Comparison of ENCODE assay signal across 16 cellular contexts in genomic region chr10:63799511-63799910, GRCh38.
DNase-seq lines count a peak whose midpoint lies in the region; TF ChIP-seq lines count a peak whose summit lies in the region.
"Had no signal": no experiment of that assay in that cellular context is flagged by ENCODE, and none has a peak within 500 bp of the region (broad histone marks: within the 10 kb centered on the region; RNA-seq: fewer than 3 reads in every experiment).

No MANE protein-coding gene starts in this region.

- WGBS in mesendoderm (ENCODE audit: extremely low coverage, insufficient coverage, low lambda C conversion rate) = no CpG with 5 or more reads among the region's 6 CpGs

- H3K4me1 Mint-ChIP-seq in osteocyte (ENCODE audit: unreplicated experiment) = peaks cover 48% of the 10 kb centered on the region

- no peak overlapping the region for H3K18ac ChIP-seq in mesendoderm (ENCODE audit: low read length)

- no peak overlapping the region for H2BK15ac ChIP-seq in mesendoderm (replicated peaks; ENCODE audit: low read depth)

- no peaks in the 10 kb centered on the region for H3K9me3 Mint-ChIP-seq in osteocyte (ENCODE audit: unreplicated experiment)

- no peaks in the 10 kb centered on the region for H3K36me3 Mint-ChIP-seq in osteocyte (ENCODE audit: unreplicated experiment)

- H4K8ac ChIP-seq in mesendoderm (ENCODE audit: low read depth, low read length) = no peak overlapping the region

- H3K36me3 ChIP-seq in ACC112 (ENCODE audit: insufficient read depth, low read length) (no peaks in the 10 kb centered on the region), fibroblast of lung (ENCODE audit: control insufficient read depth, insufficient read depth, low read length) (no peaks in the 10 kb centered on the region), mesendoderm (ENCODE audit: control insufficient read depth, insufficient read depth, low read length) (no peaks in the 10 kb centered on the region)
- H3K36me3 ChIP-seq in effector memory CD4-positive, alpha-beta T cell (ENCODE audit: control insufficient read depth, insufficient read depth, low read length) = no peaks in the 10 kb centered on the region
- H3K36me3 ChIP-seq: WERI-Rb-1 had no signal

- no peak overlapping the region for H3K23ac ChIP-seq in mesendoderm (ENCODE audit: low read length)

- no peaks in the 10 kb centered on the region for H3K79me2 ChIP-seq in ACC112 (ENCODE audit: control insufficient read depth, insufficient read depth, low read length, unreplicated experiment)
- no peaks in the 10 kb centered on the region for H3K79me2 ChIP-seq in fibroblast of lung (ENCODE audit: control insufficient read depth, insufficient read depth, low read length)
- H3K79me2 ChIP-seq in mesendoderm (ENCODE audit: control insufficient read depth, insufficient read depth, low read length) = no peaks in the 10 kb centered on the region

- H3K4me2 ChIP-seq in fibroblast of lung (ENCODE audit: extremely low read depth, insufficient read depth, low read length) (peak overlapping the region; percentile 46), mesendoderm (ENCODE audit: low read length) (no peak overlapping the region)

- H2AFZ ChIP-seq in ACC112 (ENCODE audit: low read length, unreplicated experiment) = peak overlapping the region; percentile 80
- no peak overlapping the region for H2AFZ ChIP-seq in fibroblast of lung (ENCODE audit: low read length)

- H3K79me1 ChIP-seq in mesendoderm (ENCODE audit: low read length) = no peaks in the 10 kb centered on the region

- no peak overlapping the region for H3K56ac ChIP-seq in mesendoderm (ENCODE audit: low read length)

- no peak overlapping the region for H4K5ac ChIP-seq in mesendoderm (ENCODE audit: low read length)

- H3K27me3 Mint-ChIP-seq in osteocyte (ENCODE audit: unreplicated experiment) = no peaks in the 10 kb centered on the region

- TF ChIP-seq CTCF in VCaP (conservative IDR thresholded peaks at IDR 0.05) (no peak), fibroblast of lung (conservative IDR thresholded peaks at IDR 0.05 in 1 of 2, IDR thresholded peaks at IDR 0.05 in 1 of 2; ENCODE audit: low read depth in 1 of 2, low read length in 2 of 2) (no peak), osteocyte (IDR thresholded peaks at IDR 0.05) (no peak)

- H3K27me3 ChIP-seq in ACC112 (ENCODE audit: insufficient read depth, low read length) (no peaks in the 10 kb centered on the region), fibroblast of lung (ENCODE audit: control insufficient read depth, insufficient read depth, low read length) (peaks cover 5% of the 10 kb centered on the region), mesendoderm (ENCODE audit: insufficient read depth, low read length, poor library complexity) (no peaks in the 10 kb centered on the region)
- no peaks in the 10 kb centered on the region for H3K27me3 ChIP-seq in effector memory CD4-positive, alpha-beta T cell (replicated peaks; ENCODE audit: control insufficient read depth, insufficient read depth, low read length, poor library complexity, severe bottlenecking)
- H3K27me3 ChIP-seq: testis had no signal

- H3K27ac Mint-ChIP-seq in osteocyte (ENCODE audit: unreplicated experiment) = peak overlapping the region; percentile 89

- peak overlapping the region; percentile 31; the same call in 1 of the 2 replicates for H3K4me3 ChIP-seq in ACC112 (ENCODE audit: low read depth, low read length)
- no peak overlapping the region for H3K4me3 ChIP-seq in fibroblast of lung (replicated peaks in 1 of 4; ENCODE audit: control extremely low read depth in 1 of 4, insufficient read depth in 1 of 4, low read depth in 3 of 4, low read length in 4 of 4)
- no peak overlapping the region for H3K4me3 ChIP-seq in mesendoderm (ENCODE audit: low read length)
- H3K4me3 ChIP-seq in effector memory CD4-positive, alpha-beta T cell (ENCODE audit: insufficient read depth, low read depth, low read length, poor library complexity, severe bottlenecking) = no peak overlapping the region

- no peak overlapping the region for H2BK5ac ChIP-seq in mesendoderm (ENCODE audit: low read length)

- H3K4me3 Mint-ChIP-seq in osteocyte (ENCODE audit: unreplicated experiment) = peak overlapping the region; percentile 38

- H3K9ac ChIP-seq in fibroblast of lung (ENCODE audit: insufficient read depth, low read length) (no peak overlapping the region), mesendoderm (ENCODE audit: low read length) (no peak overlapping the region)

- TF ChIP-seq POLR2A in erythroblast (IDR thresholded peaks at IDR 0.05; ENCODE audit: low read length) = no peak

- no peak overlapping the region for H3K4ac ChIP-seq in mesendoderm (ENCODE audit: low read depth, low read length)

- H4K20me1 ChIP-seq in fibroblast of lung (ENCODE audit: control insufficient read depth, extremely low read depth, insufficient read depth, low read length) = no peaks in the 10 kb centered on the region

- H3K4me1 ChIP-seq in ACC112 (ENCODE audit: control insufficient read depth, insufficient read depth, low read length, unreplicated experiment) (peaks cover 17% of the 10 kb centered on the region), fibroblast of lung (ENCODE audit: control insufficient read depth, extremely low read depth, insufficient read depth, low read length) (no peaks in the 10 kb centered on the region), mesendoderm (ENCODE audit: control insufficient read depth, low read depth, low read length) (peaks cover 5% of the 10 kb centered on the region)
- no peaks in the 10 kb centered on the region for H3K4me1 ChIP-seq in effector memory CD4-positive, alpha-beta T cell (ENCODE audit: control insufficient read depth, insufficient read depth, low read length, poor library complexity, severe bottlenecking)

- H3K27ac ChIP-seq in ACC112 (ENCODE audit: low read depth, low read length) (peak overlapping the region; percentile 81), VCaP (peak overlapping the region; percentile 51), fibroblast of lung (ENCODE audit: insufficient read depth, low read length) (no peak overlapping the region), mesendoderm (ENCODE audit: low read depth, low read length) (no peak overlapping the region)
- H3K27ac ChIP-seq in effector memory CD4-positive, alpha-beta T cell (ENCODE audit: insufficient read depth, low read length, poor library complexity, severe bottlenecking) = no peak overlapping the region
- H3K27ac ChIP-seq: WERI-Rb-1 had no signal

- H3K9me3 ChIP-seq in fibroblast of lung (ENCODE audit: control insufficient read depth, insufficient read depth, low read depth, low read length) = no peaks in the 10 kb centered on the region
- no peaks in the 10 kb centered on the region for H3K9me3 ChIP-seq in effector memory CD4-positive, alpha-beta T cell (ENCODE audit: control insufficient read depth, low read length)
- H3K9me3 ChIP-seq: testis had no signal

- H2AK5ac ChIP-seq in mesendoderm (ENCODE audit: low read length) = no peak overlapping the region

- DNase-seq in fibroblast of lung (ENCODE audit: low read depth in 2 of 2) (no peak), osteocyte (ENCODE audit: extremely low spot score, unreplicated experiment) (no peak), erythroblast (lab: John Stamatoyannopoulos, UW) (no peak), mesendoderm (no peak), epidermal melanocyte (ENCODE audit: insufficient read length, low spot score) (no peak)
- no peak for DNase-seq in effector memory CD4-positive, alpha-beta T cell
- DNase-seq: activated CD8-positive, alpha-beta memory T cell treated with anti-CD3 and anti-CD28 coated beads for 24 hours; activated effector memory CD4-positive, alpha-beta T cell treated with anti-CD3 and anti-CD28 coated beads, Interleukin-2, amount 50 U/mL, for 16 hours; glutamatergic neuron; NCI-H1930; NCI-H524; stimulated activated CD4-positive, alpha-beta T cell treated with anti-CD3 and anti-CD28 coated beads, Interleukin-1b, Interleukin-23, amount 100 ng/mL, for 48 hours; WERI-Rb-1 had no signal

- no peak overlapping the region for H2BK120ac ChIP-seq in mesendoderm (ENCODE audit: low read depth, low read length)

Comparison
In these comparisons a context has a peak if more than half of its experiments do, and no peak if none do; other contexts are left out.
1. H3K27ac ChIP-seq: peak in ACC112 (single experiment) and VCaP (single experiment); none in fibroblast of lung (single experiment), mesendoderm (single experiment) and effector memory CD4-positive, alpha-beta T cell (single experiment).